In the genomic region with DNA sequence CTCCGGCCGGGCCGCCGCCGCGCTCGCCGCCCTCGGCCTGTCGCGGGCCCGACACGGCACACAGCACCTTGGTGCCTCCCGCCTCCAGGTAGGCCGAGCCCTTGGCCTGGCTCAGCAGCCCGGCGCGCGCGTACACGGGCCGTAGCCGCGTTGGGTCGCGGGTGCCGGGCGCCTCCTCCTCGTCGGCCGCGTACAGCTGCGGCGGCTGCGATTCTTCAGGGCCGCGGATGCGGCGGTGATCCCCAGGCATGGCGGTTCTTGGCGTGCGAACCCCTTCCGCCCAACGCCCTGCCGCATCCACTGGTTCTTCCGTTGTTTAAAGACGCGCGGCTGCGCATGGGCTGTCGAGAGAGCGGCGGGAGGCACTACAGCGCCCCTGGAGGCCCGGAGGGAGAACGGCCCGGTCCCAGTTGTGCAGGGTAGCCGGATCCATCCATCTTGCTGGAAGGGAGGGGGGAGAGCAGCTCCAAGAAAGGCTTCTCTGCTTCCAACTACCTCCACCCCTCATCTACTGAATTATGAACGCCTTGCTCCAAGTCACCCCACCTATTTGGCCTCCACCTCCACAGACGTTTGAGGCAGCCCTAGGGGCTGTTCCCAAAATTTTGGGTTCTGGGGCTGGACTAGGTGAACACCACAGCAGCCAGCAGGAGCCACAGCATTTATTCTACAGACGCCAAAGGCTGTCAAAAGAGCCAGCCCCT, we compare ENCODE assay signal across 8 cellular contexts. TPM values are rescaled to one million over a fixed set of nuclear protein-coding genes. Genes with fewer than 3 reads are reported as not detected.
DNase-seq lines count a peak whose midpoint lies in the region; ATAC-seq, FAIRE-seq and TF ChIP-seq lines count a peak whose summit lies in the region.

EXOSC6 (minus strand) TSS at position 290 of the 704 bp plus-strand sequence; CDS start at position 250, 40 bp downstream.

- peak within 1 kb of the TSS; percentile 85 to 94 (median 92) for H3K4me3 Mint-ChIP-seq in CD4-positive, CD25-positive, alpha-beta regulatory T cell
- peak within 1 kb of the TSS; percentile 88 for H3K4me3 Mint-ChIP-seq in activated CD4-positive, alpha-beta T cell treated with anti-CD3 and anti-CD28 coated beads, Interleukin-2, amount 10 ng/mL, durations not matched to agents 7 days and 5 days
- peak within 1 kb of the TSS; percentile 88 for H3K4me3 Mint-ChIP-seq in dendritic cell treated with granulocyte-macrophage colony-stimulating factor and Interleukin-4, amounts not matched to agents 40 ng/mL and 50 ng/mL, for 4 days

- peaks cover 24% of the 10 kb centered on the region for H4K20me1 ChIP-seq in HepG2 (ENCODE audit: insufficient read depth, low read length)

- POLR2A ChIA-PET in activated CD4-positive, alpha-beta T cell treated with anti-CD3 and anti-CD28 coated beads, Interleukin-2, amount 10 ng/mL, durations not matched to agents 7 days and 5 days (lab: Charles Lee): interaction anchor here (1.2 kb wide), 1 partner anchor 15 kb away, joined by 3 read pairs; no protein-coding TSS in a partner anchor
- POLR2A ChIA-PET in HepG2 (lab: Yijun Ruan, JAX): interaction anchor here (0.7 to 2.5 kb wide), 12 partner anchors 10 to 129 kb away, joined by 3 to 33 read pairs (median 4); partner anchors contain the start of genes AARS1 and DDX19A

- H3K9me3 ChIP-seq in CD4-positive, CD25-positive, alpha-beta regulatory T cell (ENCODE audit: control insufficient read depth in 2 of 2, low read length in 2 of 2): no peaks in the 10 kb centered on the region
- no peaks in the 10 kb centered on the region for H3K9me3 ChIP-seq in HepG2 (ENCODE audit: low read length)

- 20% methylated on average over 6 of the region's 61 CpGs for WGBS in HepG2 (ENCODE audit: low lambda C conversion rate)

- H3K27ac ChIP-seq in CD4-positive, CD25-positive, alpha-beta regulatory T cell (ENCODE audit: insufficient read depth, low read length, poor library complexity, severe bottlenecking): peak within 1 kb of the TSS; percentile 78
- peak within 1 kb of the TSS; percentile 90 for H3K27ac ChIP-seq in HepG2 (ENCODE audit: extremely low read length, insufficient read depth, low read length)

- peak within 1 kb of the TSS; percentile 86 for H3K9ac ChIP-seq in HepG2 (ENCODE audit: insufficient read depth, low read depth, low read length)

- H3K27me3 ChIP-seq in CD4-positive, CD25-positive, alpha-beta regulatory T cell (ENCODE audit: control insufficient read depth, insufficient read depth, low read length): no peaks in the 10 kb centered on the region
- H3K27me3 ChIP-seq in HepG2 (ENCODE audit: control insufficient read depth in 1 of 2, insufficient read depth in 2 of 2, low read length in 2 of 2): no peaks in the 10 kb centered on the region

- TF ChIP-seq EP300 in HepG2 (IDR thresholded peaks at IDR 0.05; ENCODE audit: low read depth in 2 of 2, low read length in 2 of 2) (peak; percentile 55 to 59), HepG2 (CRISPR knock-in tag; IDR thresholded peaks at IDR 0.05; ENCODE audit: borderline replicate concordance) (peak; percentile 56; the same call in 1 of the 2 replicates)

- peaks cover 0 to 33% (median 15%) of the 10 kb centered on the region in 4 donors for H3K4me1 Mint-ChIP-seq in CD4-positive, CD25-positive, alpha-beta regulatory T cell
- peaks cover 21% of the 10 kb centered on the region for H3K4me1 Mint-ChIP-seq in activated CD4-positive, alpha-beta T cell treated with anti-CD3 and anti-CD28 coated beads, Interleukin-2, amount 10 ng/mL, durations not matched to agents 7 days and 5 days
- peaks cover 9% of the 10 kb centered on the region for H3K4me1 Mint-ChIP-seq in dendritic cell treated with granulocyte-macrophage colony-stimulating factor and Interleukin-4, amounts not matched to agents 40 ng/mL and 50 ng/mL, for 4 days (ENCODE audit: low read depth)

- BruUV-seq in HepG2 (replicated peaks; lab: Mats Ljungman, UMichigan): no TSS peak

- intact Hi-C loops in dendritic cell treated with granulocyte-macrophage colony-stimulating factor and Interleukin-4, amounts not matched to agents 40 ng/mL and 50 ng/mL, for 4 days (cut with micrococcal nuclease): no loop called here
- intact Hi-C loops in HepG2 (cut with micrococcal nuclease; ENCODE audit: unreplicated experiment): loop anchor here (5.0 kb wide), 1 partner anchor 100 kb away; no protein-coding TSS in a partner anchor

- peaks cover 21% of the 10 kb centered on the region for H3K36me3 ChIP-seq in CD4-positive, CD25-positive, alpha-beta regulatory T cell (ENCODE audit: control insufficient read depth, insufficient read depth, low read length)
- peaks cover 32 to 47% of the 10 kb centered on the region in 2 experiments for H3K36me3 ChIP-seq in HepG2 (replicated peaks in 1 of 2; ENCODE audit: control insufficient read depth in 1 of 2, insufficient read depth in 2 of 2, low read length in 2 of 2)

- H3K27ac Mint-ChIP-seq in CD4-positive, CD25-positive, alpha-beta regulatory T cell: peak within 1 kb of the TSS; percentile 90 to 92 (median 91)
- H3K27ac Mint-ChIP-seq in activated CD4-positive, alpha-beta T cell treated with anti-CD3 and anti-CD28 coated beads, Interleukin-2, amount 10 ng/mL, durations not matched to agents 7 days and 5 days: peak within 1 kb of the TSS; percentile 95
- H3K27ac Mint-ChIP-seq in dendritic cell treated with granulocyte-macrophage colony-stimulating factor and Interleukin-4, amounts not matched to agents 40 ng/mL and 50 ng/mL, for 4 days: peak within 1 kb of the TSS; percentile 86

- CTCF ChIA-PET in activated CD4-positive, alpha-beta T cell treated with anti-CD3 and anti-CD28 coated beads, Interleukin-2, amount 10 ng/mL, durations not matched to agents 7 days and 5 days (lab: Charles Lee): interaction anchor here (0.7 to 5.0 kb wide), 14 partner anchors 9 to 272 kb away, joined by 3 to 29 read pairs (median 6); partner anchors contain the start of genes AARS1, COG4, DDX19B and SF3B3
- CTCF ChIA-PET in HepG2 (lab: Yijun Ruan, JAX; ENCODE audit: low intra/inter-chr PET ratio, low total read pairs): interaction anchor here (1.3 kb wide), 1 partner anchor 87 kb away, joined by 4 read pairs; no protein-coding TSS in a partner anchor

- peaks cover 16% of the 10 kb centered on the region for H3K4me1 ChIP-seq in CD4-positive, CD25-positive, alpha-beta regulatory T cell (ENCODE audit: control insufficient read depth, insufficient read depth, low read length, poor library complexity, severe bottlenecking)
- peaks cover 49% of the 10 kb centered on the region for H3K4me1 ChIP-seq in HepG2 (ENCODE audit: insufficient read depth, low read length)

- peaks cover 19% of the 10 kb centered on the region for H3K79me2 ChIP-seq in HepG2 (ENCODE audit: insufficient read depth, low read length)

- H3K4me2 ChIP-seq in HepG2 (ENCODE audit: low read depth, low read length): peak within 1 kb of the TSS; percentile 89

- peak within 1 kb of the TSS; percentile 62 for H3K4me3 ChIP-seq in CD4-positive, CD25-positive, alpha-beta regulatory T cell (ENCODE audit: low read depth, low read length)
- peak within 1 kb of the TSS; percentile 69 to 83 (median 81) for H3K4me3 ChIP-seq in HepG2 (replicated peaks in 1 of 3; ENCODE audit: insufficient read depth in 1 of 3, low read depth in 2 of 3, low read length in 3 of 3)

- TF ChIP-seq RAD21 in HepG2 (CRISPR knock-in tag; IDR thresholded peaks at IDR 0.05): peak; percentile 69

- peak; percentile 99 for TF ChIP-seq CTCF in HepG2 (CRISPR knock-in tag; IDR thresholded peaks at IDR 0.05)

- in situ Hi-C loops in HepG2 (cut with HindIII; ENCODE audit: extremely low pct_ligation_motif_present, low pct_unique_long_range_greater_than_20kb): loop anchor here (10.0 kb wide), 1 partner anchor 87 kb away; no protein-coding TSS in a partner anchor

- peak; percentile 88 to 96 (median 93) for DNase-seq in CD4-positive, CD25-positive, alpha-beta regulatory T cell
- DNase-seq in NCI-H69 (lab: John Stamatoyannopoulos, UW): peak; percentile 92
- DNase-seq in activated CD4-positive, alpha-beta T cell treated with anti-CD3 and anti-CD28 coated beads, Interleukin-2, amount 10 ng/mL, durations not matched to agents 7 days and 5 days: peak; percentile 94
- peak; percentile 92 for DNase-seq in HepG2 (ENCODE audit: low spot score)
- peak; percentile 87 to 91 for DNase-seq in stimulated activated CD4-positive, alpha-beta T cell treated with anti-CD3 and anti-CD28 coated beads, Interleukin-2, amount 100 ng/mL, for 48 hours

- no peaks in the 10 kb centered on the region for H3K27me3 Mint-ChIP-seq in CD4-positive, CD25-positive, alpha-beta regulatory T cell
- no peaks in the 10 kb centered on the region for H3K27me3 Mint-ChIP-seq in activated CD4-positive, alpha-beta T cell treated with anti-CD3 and anti-CD28 coated beads, Interleukin-2, amount 10 ng/mL, durations not matched to agents 7 days and 5 days
- H3K27me3 Mint-ChIP-seq in dendritic cell treated with granulocyte-macrophage colony-stimulating factor and Interleukin-4, amounts not matched to agents 40 ng/mL and 50 ng/mL, for 4 days: no peaks in the 10 kb centered on the region

- H2AFZ ChIP-seq in HepG2 (ENCODE audit: low read length): no peak within 1 kb of the TSS

- H3K9me3 Mint-ChIP-seq in CD4-positive, CD25-positive, alpha-beta regulatory T cell: no peaks in the 10 kb centered on the region
- H3K9me3 Mint-ChIP-seq in activated CD4-positive, alpha-beta T cell treated with anti-CD3 and anti-CD28 coated beads, Interleukin-2, amount 10 ng/mL, durations not matched to agents 7 days and 5 days: no peaks in the 10 kb centered on the region
- H3K9me3 Mint-ChIP-seq in dendritic cell treated with granulocyte-macrophage colony-stimulating factor and Interleukin-4, amounts not matched to agents 40 ng/mL and 50 ng/mL, for 4 days: no peaks in the 10 kb centered on the region

- TF ChIP-seq POLR2A in HepG2 (IDR thresholded peaks at IDR 0.05; ENCODE audit: insufficient read depth in 1 of 2, low read depth in 2 of 2, low read length in 2 of 2): peak; percentile 93 to 95

- peak; percentile 90 to 96 for ATAC-seq in CD4-positive, CD25-positive, alpha-beta regulatory T cell (ENCODE audit: low read depth in 2 of 2)
- ATAC-seq in GM19395 (IDR thresholded peaks at IDR 0.05; ENCODE audit: unreplicated experiment) (peak; percentile 93), HG03558 (IDR thresholded peaks at IDR 0.05; ENCODE audit: extremely low read depth, unreplicated experiment) (peak; percentile 52), HepG2 (peak; percentile 88)

- no peak for FAIRE-seq in HepG2 (lab: Jason Lieb, UNC)

- peaks cover 11% of the 10 kb centered on the region for H3K36me3 Mint-ChIP-seq in CD4-positive, CD25-positive, alpha-beta regulatory T cell
- peaks cover 45% of the 10 kb centered on the region for H3K36me3 Mint-ChIP-seq in activated CD4-positive, alpha-beta T cell treated with anti-CD3 and anti-CD28 coated beads, Interleukin-2, amount 10 ng/mL, durations not matched to agents 7 days and 5 days (ENCODE audit: low read depth)
- peaks cover 68% of the 10 kb centered on the region for H3K36me3 Mint-ChIP-seq in dendritic cell treated with granulocyte-macrophage colony-stimulating factor and Interleukin-4, amounts not matched to agents 40 ng/mL and 50 ng/mL, for 4 days (ENCODE audit: low read depth)

RNA-seq across cellular contexts. Expression of gene EXOSC6, which starts in this region (rescaled TPM):
- total RNA-seq in CD4-positive, CD25-positive, alpha-beta regulatory T cell: 29.6 TPM
- 10 to 100 TPM in 2 of 4 donors, 1 to 10 TPM in 2; 5.2 to 12.4 (median 9.6) TPM for polyA plus RNA-seq in CD4-positive, CD25-positive, alpha-beta regulatory T cell
- 10 to 100 TPM; 26.3 to 27.4 TPM for total RNA-seq in activated CD4-positive, alpha-beta T cell treated with anti-CD3 and anti-CD28 coated beads, Interleukin-2, amount 10 ng/mL, durations not matched to agents 7 days and 5 days
- total RNA-seq in HepG2 (2016; rRNA removed; fragmentation: Illumina TruSeq; extraction: Trizol): 37.3 and 39.9 TPM in 2 replicates
- 5.3 and 5.4 TPM in 2 replicates for total RNA-seq in HepG2 (2016; cell fraction: cytosol; rRNA removed; fragmentation: Illumina TruSeq; extraction: Trizol; ENCODE audit: low read depth)
- 34.7 and 39.3 TPM in 2 replicates for total RNA-seq in HepG2 (2016; cell fraction: insoluble cytoplasmic fraction; rRNA removed; fragmentation: Illumina TruSeq; extraction: Trizol)
- 18.9 and 19.3 TPM in 2 replicates for total RNA-seq in HepG2 (2016; cell fraction: membrane; rRNA removed; fragmentation: Illumina TruSeq; extraction: Trizol)
- total RNA-seq in HepG2 (2016; cell fraction: nucleus; rRNA removed; fragmentation: Illumina TruSeq; extraction: Trizol): 16.9 and 19.9 TPM in 2 replicates
- polyA plus RNA-seq in HepG2 (2011; rRNA removed): 11.9 and 13.1 TPM in 2 replicates
- polyA plus RNA-seq in HepG2 (2011; cell fraction: cytosol; rRNA removed): 9.7 and 11.4 TPM in 2 replicates
- 9.3 and 9.8 TPM in 2 replicates for polyA plus RNA-seq in HepG2 (2011; cell fraction: nucleus; rRNA removed)
- 7.2 and 9.5 TPM in 2 replicates for polyA plus RNA-seq in HepG2 (2012)
- 3.1 and 3.2 TPM in 2 replicates for polyA plus RNA-seq in HepG2 (2016; cell fraction: cytosol; fragmentation: Illumina TruSeq; extraction: Trizol; ENCODE audit: low read depth)
- 28.6 and 29.3 TPM in 2 replicates for polyA plus RNA-seq in HepG2 (2016; cell fraction: insoluble cytoplasmic fraction; fragmentation: Illumina TruSeq; extraction: Trizol; ENCODE audit: low read depth)
- polyA plus RNA-seq in HepG2 (2016; cell fraction: membrane; fragmentation: Illumina TruSeq; extraction: Trizol; ENCODE audit: low read depth): 8.0 and 8.8 TPM in 2 replicates
- 26.7 and 27.4 TPM in 2 replicates for polyA plus RNA-seq in HepG2 (2016; cell fraction: nucleus; fragmentation: Illumina TruSeq; extraction: Trizol; ENCODE audit: insufficient read depth, low read depth)
- 8.3 and 9.3 TPM in 2 replicates for polyA minus RNA-seq in HepG2 (2011; rRNA and poly(A)+ RNA removed; ENCODE audit: low replicate concordance)
- 16.9 and 17.1 TPM in 2 replicates for polyA minus RNA-seq in HepG2 (2011; cell fraction: cytosol; rRNA and poly(A)+ RNA removed)
- 11.1 and 13.6 TPM in 2 replicates for polyA minus RNA-seq in HepG2 (2011; cell fraction: nucleus; rRNA and poly(A)+ RNA removed)

Comparison
In these comparisons a context has a peak if more than half of its experiments do, and no peak if none do; other contexts are left out.
1. Peak in every context shown above with its lines: DNase-seq, ATAC-seq, H3K4me3 ChIP-seq and H3K27ac ChIP-seq.